ENCODE assay signal across 8 cellular contexts in genomic region chr15:45126535-45127158, GRCh38. TPM values are rescaled to one million over a fixed set of nuclear protein-coding genes. Genes with fewer than 3 reads are reported as not detected.
DNase-seq lines count a peak whose midpoint lies in the region; ATAC-seq and TF ChIP-seq lines count a peak whose summit lies in the region.

No MANE protein-coding gene starts in this region.

- no peak overlapping the region for H3K27ac ChIP-seq in coronary artery

- DNase-seq in stimulated activated CD4-positive, alpha-beta T cell treated with anti-CD3 and anti-CD28 coated beads, Interleukin-2, amount 100 ng/mL, for 4 hours (ENCODE audit: low read depth): peak; percentile 33
- DNase-seq in stimulated activated CD4-positive, alpha-beta T cell treated with anti-CD3 and anti-CD28 coated beads, Interleukin-12 subunit alpha, Interleukin-12 subunit beta, amount 100 ng/mL, for 4 hours: no peak
- DNase-seq in NCI-H460 (ENCODE audit: extremely low read depth, low read depth): peak; percentile 39
- no peak for DNase-seq in astrocyte of the spinal cord (ENCODE audit: low read depth, low spot score)
- DNase-seq in mucosa of descending colon: peak in 1 of 3 donors; percentile 57
- DNase-seq in coronary artery (ENCODE audit: low spot score): no peak

- H3K9me3 ChIP-seq in mucosa of descending colon: no peaks in the 10 kb centered on the region

- in situ Hi-C loops in astrocyte of the spinal cord (cut with HindIII; ENCODE audit: low sequenced_read_pairs): no loop called here

- intact Hi-C loops in mucosa of descending colon (cut with DNase I, micrococcal nuclease): no loop called here

- peaks cover 11% of the 10 kb centered on the region for H3K4me1 ChIP-seq in mucosa of descending colon (ENCODE audit: low read depth)

- H3K36me3 ChIP-seq in mucosa of descending colon (ENCODE audit: low read depth): no peaks in the 10 kb centered on the region

- TF ChIP-seq CTCF in astrocyte of the spinal cord (IDR thresholded peaks at IDR 0.05; ENCODE audit: low read depth, low read length): peak; percentile 64
- TF ChIP-seq CTCF in mucosa of descending colon (IDR thresholded peaks at IDR 0.05): peak; percentile 33
- TF ChIP-seq CTCF in coronary artery (IDR thresholded peaks at IDR 0.05): no peak

- H3K4me3 ChIP-seq in astrocyte of the spinal cord (ENCODE audit: low read depth, low read length) (no peak overlapping the region), mucosa of descending colon (no peak overlapping the region), coronary artery (no peak overlapping the region)

- no peak for ATAC-seq in mucosa of descending colon
- no peak for ATAC-seq in HG03469 (IDR thresholded peaks at IDR 0.05; ENCODE audit: unreplicated experiment)
- no peak for ATAC-seq in GM19467 (IDR thresholded peaks at IDR 0.05; ENCODE audit: unreplicated experiment)

RNA-seq across cellular contexts. Expression of gene DUOXA1, which starts 3.0 kb away (rescaled TPM):
- 0.97 and 0.98 TPM in 2 replicates for total RNA-seq in NCI-H460 (2014; rRNA removed; shearing (Covaris generic))
- polyA plus RNA-seq in NCI-H460 (2014; cell fraction: nucleus; rRNA removed): not detected in 2 replicates
- 1 to 10 TPM in 2 of 3 donors, under 1 TPM in 1; 0.29 to 1.6 (median 1.6) TPM for total RNA-seq in mucosa of descending colon

RNA-seq across cellular contexts. Expression of gene DUOX1, which starts 3.1 kb away (rescaled TPM):
- total RNA-seq in NCI-H460 (2014; rRNA removed; shearing (Covaris generic)): not detected in 2 replicates
- polyA plus RNA-seq in NCI-H460 (2014; cell fraction: nucleus; rRNA removed): not detected in 2 replicates
- 1 to 10 TPM in 1 of 3 donors, under 1 TPM in 2; 0.43 to 1.7 (median 0.70) TPM for total RNA-seq in mucosa of descending colon

RNA-seq across cellular contexts. Expression of gene DUOXA2, which starts 12.5 kb away (rescaled TPM):
- not detected in 2 replicates for total RNA-seq in NCI-H460 (2014; rRNA removed; shearing (Covaris generic))
- polyA plus RNA-seq in NCI-H460 (2014; cell fraction: nucleus; rRNA removed): not detected in 2 replicates
- 1 to 10 TPM in 2 of 3 donors, under 1 TPM in 1; 0.32 to 5.8 (median 1.2) TPM for total RNA-seq in mucosa of descending colon

RNA-seq across cellular contexts. Expression of gene DUOX2, which starts 12.7 kb away (rescaled TPM):
- 0.02 TPM in 1 of 2 replicates, not detected in the other for total RNA-seq in NCI-H460 (2014; rRNA removed; shearing (Covaris generic))
- polyA plus RNA-seq in NCI-H460 (2014; cell fraction: nucleus; rRNA removed): not detected in 2 replicates
- total RNA-seq in mucosa of descending colon: 10 to 100 TPM in 1 of 3 donors, 1 to 10 TPM in 2; 3.1 to 40.1 (median 5.1) TPM

Comparison
In these comparisons a context has a peak if more than half of its experiments do, and no peak if none do; other contexts are left out.
1. DNase-seq: peak in stimulated activated CD4-positive, alpha-beta T cell treated with anti-CD3 and anti-CD28 coated beads, Interleukin-2, amount 100 ng/mL, for 4 hours (single experiment) and NCI-H460 (single experiment); none in stimulated activated CD4-positive, alpha-beta T cell treated with anti-CD3 and anti-CD28 coated beads, Interleukin-12 subunit alpha, Interleukin-12 subunit beta, amount 100 ng/mL, for 4 hours (single experiment), astrocyte of the spinal cord (single experiment) and coronary artery (single experiment).